1 cellular context compared by ENCODE assay signal in genomic region chr9:128688501-128689292, GRCh38.
A peak's percentile ranks its signal among the peaks of the same experiment; 100 is the strongest.
TF ChIP-seq lines count a peak whose summit lies in the region.

TSS of gene SET (plus strand) at chr9:128689222. CDS start at chr9:128689583, 361 bp downstream.

TF ChIP-seq in K562, 482 proteins besides CTCF, POLR2A, EP300 and RAD21 (continued from another document and continues in another):
- TF ChIP-seq, protein P1, sequence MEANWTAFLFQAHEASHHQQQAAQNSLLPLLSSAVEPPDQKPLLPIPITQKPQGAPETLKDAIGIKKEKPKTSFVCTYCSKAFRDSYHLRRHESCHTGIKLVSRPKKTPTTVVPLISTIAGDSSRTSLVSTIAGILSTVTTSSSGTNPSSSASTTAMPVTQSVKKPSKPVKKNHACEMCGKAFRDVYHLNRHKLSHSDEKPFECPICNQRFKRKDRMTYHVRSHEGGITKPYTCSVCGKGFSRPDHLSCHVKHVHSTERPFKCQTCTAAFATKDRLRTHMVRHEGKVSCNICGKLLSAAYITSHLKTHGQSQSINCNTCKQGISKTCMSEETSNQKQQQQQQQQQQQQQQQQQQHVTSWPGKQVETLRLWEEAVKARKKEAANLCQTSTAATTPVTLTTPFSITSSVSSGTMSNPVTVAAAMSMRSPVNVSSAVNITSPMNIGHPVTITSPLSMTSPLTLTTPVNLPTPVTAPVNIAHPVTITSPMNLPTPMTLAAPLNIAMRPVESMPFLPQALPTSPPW (CRISPR knock-in tag; IDR thresholded peaks at IDR 0.05) = no peak
- TF ChIP-seq TCF7 (IDR thresholded peaks at IDR 0.05; ENCODE audit: borderline replicate concordance) = no peak
- peak; percentile 80 for TF ChIP-seq ZFX (CRISPR knock-in tag; IDR thresholded peaks at IDR 0.05)
- no peak for TF ChIP-seq DDX20 (tag; IDR thresholded peaks at IDR 0.05; ENCODE audit: low read depth)
- TF ChIP-seq RBM15 (IDR thresholded peaks at IDR 0.05; ENCODE audit: insufficient read depth, low read length) = no peak
- TF ChIP-seq TRIM24 (IDR thresholded peaks at IDR 0.05) = peak; percentile 73 to 84; a peak in 3 of 4 replicates
- TF ChIP-seq NELFE (IDR thresholded peaks at IDR 0.05; ENCODE audit: insufficient read depth, insufficient read length) = no peak
- TF ChIP-seq PYGO2 (tag; IDR thresholded peaks at IDR 0.05) = no peak; the same call in 1 of the 2 replicates
- no peak for TF ChIP-seq NKRF (IDR thresholded peaks at IDR 0.05; ENCODE audit: borderline replicate concordance)
- no peak for TF ChIP-seq SRSF3 (IDR thresholded peaks at IDR 0.05; ENCODE audit: insufficient read depth, low read length)
- TF ChIP-seq HDAC2 (IDR thresholded peaks at IDR 0.05) = peak; percentile 87; the same call in 1 of the 2 replicates
- TF ChIP-seq, protein P2, sequence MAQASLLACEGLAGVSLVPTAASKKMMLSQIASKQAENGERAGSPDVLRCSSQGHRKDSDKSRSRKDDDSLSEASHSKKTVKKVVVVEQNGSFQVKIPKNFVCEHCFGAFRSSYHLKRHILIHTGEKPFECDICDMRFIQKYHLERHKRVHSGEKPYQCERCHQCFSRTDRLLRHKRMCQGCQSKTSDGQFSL (CRISPR knock-in tag; IDR thresholded peaks at IDR 0.05) = no peak
- TF ChIP-seq, protein P2 (tag; IDR thresholded peaks at IDR 0.05) = no peak; a peak in 1 of 4 replicates
- peak; percentile 78 for TF ChIP-seq MEIS2 (IDR thresholded peaks at IDR 0.05; ENCODE audit: partially characterized antibody)
- no peak for TF ChIP-seq MTA2 (IDR thresholded peaks at IDR 0.05; ENCODE audit: low read depth)
- TF ChIP-seq ZNF407 (IDR thresholded peaks at IDR 0.05; ENCODE audit: low read depth) = no peak
- no peak for TF ChIP-seq E2F8 (IDR thresholded peaks at IDR 0.05; ENCODE audit: low read depth, partially characterized antibody)
- no peak for TF ChIP-seq PHF21A (IDR thresholded peaks at IDR 0.05; ENCODE audit: borderline replicate concordance, low read depth)
- TF ChIP-seq NFE2L1 (tag; IDR thresholded peaks at IDR 0.05; ENCODE audit: borderline replicate concordance, low read depth) = no peak
- TF ChIP-seq MAZ (CRISPR knock-in tag; conservative IDR thresholded peaks at IDR 0.05 in 1 of 2, IDR thresholded peaks at IDR 0.05 in 1 of 2) = peak; percentile 82 to 99
- no peak for TF ChIP-seq GTF2F1 (IDR thresholded peaks at IDR 0.05; ENCODE audit: low read depth, low read length)
- no peak for TF ChIP-seq ZC3H11A (IDR thresholded peaks at IDR 0.05; ENCODE audit: low read depth, low read length)
- TF ChIP-seq RNF219 (CRISPR knock-in tag; IDR thresholded peaks at IDR 0.05) = no peak
- no peak for TF ChIP-seq TAL1 (IDR thresholded peaks at IDR 0.05)
- TF ChIP-seq MCM7 (IDR thresholded peaks at IDR 0.05) = no peak
- no peak; the same call in 1 of the 2 replicates for TF ChIP-seq ZC3H4 (CRISPR knock-in tag; IDR thresholded peaks at IDR 0.05; ENCODE audit: borderline replicate concordance)
- TF ChIP-seq GATAD2A (IDR thresholded peaks at IDR 0.05) = peak; percentile 80; the same call in 1 of the 2 replicates
- TF ChIP-seq ZBTB1 (CRISPR knock-in tag; IDR thresholded peaks at IDR 0.05; ENCODE audit: borderline replicate concordance, low read depth) = peak; percentile 60; the same call in 1 of the 2 replicates
- 0 out of 2 replicates have a peak, but pooled peaks have one; percentile 56 for TF ChIP-seq FOXP4 (CRISPR knock-in tag; IDR thresholded peaks at IDR 0.05; ENCODE audit: borderline replicate concordance)
- peak in 1 of 2 experiments; percentile 14; a peak in 1 of 4 replicates for TF ChIP-seq RCOR1 (IDR thresholded peaks at IDR 0.05; ENCODE audit: borderline replicate concordance in 1 of 2, low read depth in 2 of 2, low read length in 2 of 2)
- TF ChIP-seq, protein P3, sequence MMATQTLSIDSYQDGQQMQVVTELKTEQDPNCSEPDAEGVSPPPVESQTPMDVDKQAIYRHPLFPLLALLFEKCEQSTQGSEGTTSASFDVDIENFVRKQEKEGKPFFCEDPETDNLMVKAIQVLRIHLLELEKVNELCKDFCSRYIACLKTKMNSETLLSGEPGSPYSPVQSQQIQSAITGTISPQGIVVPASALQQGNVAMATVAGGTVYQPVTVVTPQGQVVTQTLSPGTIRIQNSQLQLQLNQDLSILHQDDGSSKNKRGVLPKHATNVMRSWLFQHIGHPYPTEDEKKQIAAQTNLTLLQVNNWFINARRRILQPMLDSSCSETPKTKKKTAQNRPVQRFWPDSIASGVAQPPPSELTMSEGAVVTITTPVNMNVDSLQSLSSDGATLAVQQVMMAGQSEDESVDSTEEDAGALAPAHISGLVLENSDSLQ (IDR thresholded peaks at IDR 0.05) = no peak
- no peak for TF ChIP-seq SFPQ (IDR thresholded peaks at IDR 0.05; ENCODE audit: low read depth, low read length)
- TF ChIP-seq SREBF1 (IDR thresholded peaks at IDR 0.05; ENCODE audit: borderline replicate concordance, low read depth, low read length) = no peak
- peak; percentile 99 for TF ChIP-seq L3MBTL2 (IDR thresholded peaks at IDR 0.05)
